Comparison of ENCODE assay signal across 9 cellular contexts in genomic region chr15:47856071-47856470, GRCh38.
"Had no signal": no experiment of that assay in that cellular context is flagged by ENCODE, and none has a peak within 500 bp of the region (broad histone marks: within the 10 kb centered on the region; RNA-seq: fewer than 3 reads in every experiment).

No MANE protein-coding gene starts in this region.

- H3K9ac ChIP-seq: GM23248 had no signal

- H2AFZ ChIP-seq: GM23248, GM23338 had no signal

- H3K4me3 ChIP-seq: GM23248, GM23338, HAP-1 had no signal

- DNase-seq: GM23248, GOT3, H7, H9, HCEC 1CT, HFFc6 had no signal

- H3K27ac Mint-ChIP-seq: GM23338, H9, HFFc6 had no signal

- H3K4me2 ChIP-seq: GM23338 had no signal

- H3K9me3 ChIP-seq: HAP-1 had no signal

- H3K27ac ChIP-seq: GM23248 had no signal

- ATAC-seq: GM23338, HCT116 had no signal

- H3K36me3 ChIP-seq: HAP-1 had no signal

- H3K9me3 Mint-ChIP-seq: GM23338, HFFc6 had no signal

- H3K4me3 Mint-ChIP-seq: GM23338, H9, HFFc6 had no signal
